ENCODE assay signal across 18 cellular contexts in the genomic region with DNA sequence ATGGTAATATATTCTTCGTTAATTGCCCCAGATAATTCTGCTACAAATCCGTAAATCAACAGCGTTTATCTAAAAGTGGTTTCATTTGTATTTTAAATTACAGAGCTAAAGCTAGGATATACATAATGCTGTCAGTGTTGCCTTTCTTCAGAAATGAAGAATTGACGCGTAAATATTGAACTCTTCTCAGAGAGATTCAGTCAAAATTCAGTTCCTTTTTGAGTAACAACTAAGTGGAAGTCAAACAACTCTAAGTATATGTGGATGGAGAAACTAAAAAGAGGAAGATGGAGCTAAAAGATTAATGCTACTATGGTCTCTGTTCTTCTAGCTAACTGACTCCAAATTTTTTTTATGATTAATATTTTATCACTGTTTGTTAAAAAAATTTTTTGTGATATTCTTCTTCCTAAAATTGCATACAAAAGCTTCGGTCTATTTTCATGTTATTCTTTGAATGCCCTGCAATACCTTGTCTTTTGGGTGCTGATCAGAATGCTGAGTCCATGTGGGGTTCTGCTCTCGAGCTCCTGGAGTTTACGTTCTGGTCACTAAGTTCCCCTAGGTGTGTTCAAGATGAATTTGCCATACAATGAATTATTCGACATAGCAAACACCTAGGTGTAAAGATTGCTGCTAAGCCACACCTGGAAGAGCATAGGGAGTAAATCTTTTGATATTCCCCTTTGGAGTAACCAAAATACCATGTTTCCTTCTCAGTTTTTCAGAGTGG. TPM values are rescaled to one million over a fixed set of nuclear protein-coding genes. Genes with fewer than 3 reads are reported as not detected.
DNase-seq lines count a peak whose midpoint lies in the region; ATAC-seq and TF ChIP-seq lines count a peak whose summit lies in the region.
"Had no signal": no experiment of that assay in that cellular context is flagged by ENCODE, and none has a peak within 500 bp of the region (broad histone marks: within the 10 kb centered on the region; RNA-seq: fewer than 3 reads in every experiment).

No MANE protein-coding gene starts in this region.

- H3K9me3 ChIP-seq in osteoblast (ENCODE audit: low read depth, low read length), result no peaks in the 10 kb centered on the region
- H3K9me3 ChIP-seq: gastroesophageal sphincter had no signal

- no peaks in the 10 kb centered on the region for H3K9me3 Mint-ChIP-seq in activated CD8-positive, alpha-beta T cell treated with anti-CD3 and anti-CD28 coated beads for 36 hours
- no peaks in the 10 kb centered on the region for H3K9me3 Mint-ChIP-seq in activated CD8-positive, alpha-beta T cell treated with anti-CD3 and anti-CD28 coated beads, Interleukin-2, amount 10 ng/mL, durations not matched to agents 7 days and 5 days (ENCODE audit: insufficient read depth)

- H3K27ac Mint-ChIP-seq in activated CD8-positive, alpha-beta T cell treated with anti-CD3 and anti-CD28 coated beads for 36 hours, result peak overlapping the region; percentile 20
- no peak overlapping the region for H3K27ac Mint-ChIP-seq in activated CD8-positive, alpha-beta T cell treated with anti-CD3 and anti-CD28 coated beads, Interleukin-2, amount 10 ng/mL, durations not matched to agents 7 days and 5 days

- peaks cover 60% of the 10 kb centered on the region for H3K79me2 ChIP-seq in osteoblast (ENCODE audit: insufficient read depth, low read length)

- H3K27ac ChIP-seq in osteoblast (ENCODE audit: low read depth, low read length) (peak overlapping the region; percentile 86), brain microvascular endothelial cell (no peak overlapping the region)
- H3K27ac ChIP-seq: gastroesophageal sphincter, HL-60, WERI-Rb-1 had no signal

- CTCF ChIA-PET in activated CD8-positive, alpha-beta T cell treated with anti-CD3 and anti-CD28 coated beads for 36 hours (lab: Charles Lee), result interaction anchor here (0.7 kb wide), 1 partner anchor 9 kb away, joined by 3 read pairs; no protein-coding TSS in a partner anchor
- CTCF ChIA-PET in activated CD8-positive, alpha-beta T cell treated with anti-CD3 and anti-CD28 coated beads, Interleukin-2, amount 10 ng/mL, durations not matched to agents 7 days and 5 days (lab: Charles Lee), result interaction anchor here (1.0 kb wide), 1 partner anchor 17 kb away, joined by 3 read pairs; no protein-coding TSS in a partner anchor

- no peak overlapping the region for H2AFZ ChIP-seq in osteoblast (ENCODE audit: low read length)

- H4K20me1 ChIP-seq in osteoblast (ENCODE audit: insufficient read depth, low read length), result no peaks in the 10 kb centered on the region

- TF ChIP-seq CTCF in activated CD8-positive, alpha-beta T cell treated with anti-CD3 and anti-CD28 coated beads for 36 hours (IDR thresholded peaks at IDR 0.05), result no peak
- TF ChIP-seq CTCF in osteoblast (IDR thresholded peaks at IDR 0.05; ENCODE audit: extremely low read depth, low read depth, low read length) (no peak), brain microvascular endothelial cell (IDR thresholded peaks at IDR 0.05; ENCODE audit: low read depth, low read length, missing control alignments) (no peak)

- POLR2A ChIA-PET in activated CD8-positive, alpha-beta T cell treated with anti-CD3 and anti-CD28 coated beads for 36 hours (lab: Charles Lee), result no interaction called here
- POLR2A ChIA-PET in activated CD8-positive, alpha-beta T cell treated with anti-CD3 and anti-CD28 coated beads, Interleukin-2, amount 10 ng/mL, durations not matched to agents 7 days and 5 days (lab: Charles Lee), result no interaction called here

- H3K4me2 ChIP-seq in osteoblast (ENCODE audit: insufficient read depth, low read length), result no peak overlapping the region

- no peaks in the 10 kb centered on the region for H3K27me3 ChIP-seq in osteoblast (ENCODE audit: insufficient read depth, low read length)
- H3K27me3 ChIP-seq in brain microvascular endothelial cell (replicated peaks), result no peaks in the 10 kb centered on the region
- H3K27me3 ChIP-seq: gastroesophageal sphincter had no signal

- intact Hi-C loops in activated CD8-positive, alpha-beta T cell treated with anti-CD3 and anti-CD28 coated beads for 36 hours (cut with micrococcal nuclease), result no loop called here

- ATAC-seq in activated CD8-positive, alpha-beta T cell treated with anti-CD3 and anti-CD28 coated beads for 36 hours, result no peak
- no peak for ATAC-seq in activated CD8-positive, alpha-beta T cell treated with anti-CD3 and anti-CD28 coated beads, Interleukin-2, amount 10 ng/mL, durations not matched to agents 7 days and 5 days
- ATAC-seq in GM21786 (IDR thresholded peaks at IDR 0.05; ENCODE audit: unreplicated experiment), result peak; percentile 51
- ATAC-seq in HG03460 (IDR thresholded peaks at IDR 0.05; ENCODE audit: unreplicated experiment), result peak; percentile 50
- ATAC-seq: gastroesophageal sphincter, left colon had no signal

- H3K4me3 ChIP-seq in osteoblast (ENCODE audit: insufficient read depth, low read length), result no peak overlapping the region
- no peak overlapping the region for H3K4me3 ChIP-seq in brain microvascular endothelial cell (ENCODE audit: low read depth, low read length)
- H3K4me3 ChIP-seq: gastroesophageal sphincter had no signal

- no peak for DNase-seq in activated CD8-positive, alpha-beta T cell treated with anti-CD3 and anti-CD28 coated beads for 36 hours
- DNase-seq in activated CD8-positive, alpha-beta T cell treated with anti-CD3 and anti-CD28 coated beads, Interleukin-2, amount 10 ng/mL, durations not matched to agents 7 days and 5 days, result no peak
- DNase-seq in osteoblast (ENCODE audit: insufficient read length, low spot score, missing footprints) (no peak), brain microvascular endothelial cell (no peak), NCI-H345 treated with DMSO at 0.1 percent for 48 hours (lab: John Stamatoyannopoulos, UW; ENCODE audit: unreplicated experiment) (no peak)
- no peak for DNase-seq in central memory CD4-positive, alpha-beta T cell
- DNase-seq: activated naive CD4-positive, alpha-beta T cell treated with Interleukin-2 at 50 U/mL for 16 hours; dermis blood vessel endothelial cell; DND-41; left colon; NCI-H1436 treated with DMSO at 0.1 percent for 48 hours; occipital lobe; stimulated activated CD4-positive, alpha-beta T cell treated with anti-CD3 and anti-CD28 coated beads, Interleukin-1b, Interleukin-23, amount 100 ng/mL, for 48 hours; WERI-Rb-1 had no signal

- H3K36me3 ChIP-seq in osteoblast (ENCODE audit: insufficient read depth, low read length) (peaks cover 6% of the 10 kb centered on the region), brain microvascular endothelial cell (replicated peaks) (no peaks in the 10 kb centered on the region)
- H3K36me3 ChIP-seq: gastroesophageal sphincter, WERI-Rb-1 had no signal

- H3K36me3 Mint-ChIP-seq in activated CD8-positive, alpha-beta T cell treated with anti-CD3 and anti-CD28 coated beads for 36 hours (ENCODE audit: low read depth), result peaks cover 65% of the 10 kb centered on the region
- H3K36me3 Mint-ChIP-seq in activated CD8-positive, alpha-beta T cell treated with anti-CD3 and anti-CD28 coated beads, Interleukin-2, amount 10 ng/mL, durations not matched to agents 7 days and 5 days (ENCODE audit: low read depth), result peaks cover 72% of the 10 kb centered on the region

- peaks cover 68% of the 10 kb centered on the region for H3K4me1 Mint-ChIP-seq in activated CD8-positive, alpha-beta T cell treated with anti-CD3 and anti-CD28 coated beads for 36 hours (ENCODE audit: low read depth)
- peaks cover 22% of the 10 kb centered on the region for H3K4me1 Mint-ChIP-seq in activated CD8-positive, alpha-beta T cell treated with anti-CD3 and anti-CD28 coated beads, Interleukin-2, amount 10 ng/mL, durations not matched to agents 7 days and 5 days (ENCODE audit: low read depth)

- H3K27me3 Mint-ChIP-seq in activated CD8-positive, alpha-beta T cell treated with anti-CD3 and anti-CD28 coated beads for 36 hours, result no peaks in the 10 kb centered on the region
- H3K27me3 Mint-ChIP-seq in activated CD8-positive, alpha-beta T cell treated with anti-CD3 and anti-CD28 coated beads, Interleukin-2, amount 10 ng/mL, durations not matched to agents 7 days and 5 days (ENCODE audit: low read depth), result no peaks in the 10 kb centered on the region

- no peak overlapping the region for H3K4me3 Mint-ChIP-seq in activated CD8-positive, alpha-beta T cell treated with anti-CD3 and anti-CD28 coated beads for 36 hours
- H3K4me3 Mint-ChIP-seq in activated CD8-positive, alpha-beta T cell treated with anti-CD3 and anti-CD28 coated beads, Interleukin-2, amount 10 ng/mL, durations not matched to agents 7 days and 5 days, result no peak overlapping the region

- H3K4me1 ChIP-seq in osteoblast (ENCODE audit: insufficient read depth, low read length), result peaks cover 30% of the 10 kb centered on the region

- in situ Hi-C loops in brain microvascular endothelial cell (cut with HindIII; ENCODE audit: low pct_ligation_motif_present, low sequenced_read_pairs), result no loop called here

RNA-seq across cellular contexts. Expression of a gene that starts 20.7 kb away (rescaled TPM):
- total RNA-seq in activated CD8-positive, alpha-beta T cell treated with anti-CD3 and anti-CD28 coated beads for 36 hours, result 10 to 100 TPM; 53.5 to 55.3 TPM
- total RNA-seq in activated CD8-positive, alpha-beta T cell treated with anti-CD3 and anti-CD28 coated beads, Interleukin-2, amount 10 ng/mL, durations not matched to agents 7 days and 5 days, result 10 to 100 TPM; 63.6 to 69.8 TPM
- 68.8 and 81.3 TPM in 2 replicates for total RNA-seq in osteoblast

Comparison
In these comparisons a context has a peak if more than half of its experiments do, and no peak if none do; other contexts are left out.
1. ATAC-seq: peak in GM21786 (single experiment) and HG03460 (single experiment); none in activated CD8-positive, alpha-beta T cell treated with anti-CD3 and anti-CD28 coated beads for 36 hours (single experiment) and activated CD8-positive, alpha-beta T cell treated with anti-CD3 and anti-CD28 coated beads, Interleukin-2, amount 10 ng/mL, durations not matched to agents 7 days and 5 days (single experiment).